In genomic region chr1:101008229-101008628, GRCh38 we compare ENCODE assay signal across 1 cellular context.
TF ChIP-seq lines count a peak whose summit lies in the region.

No MANE protein-coding gene starts in this region.

TF ChIP-seq in IMR-90, 13 proteins besides CTCF, POLR2A, EP300 and RAD21 (continued from another document):
- TF ChIP-seq ELK1 (IDR thresholded peaks at IDR 0.05; ENCODE audit: borderline replicate concordance, low read depth, low read length) (no peak), SMC3 (IDR thresholded peaks at IDR 0.05; ENCODE audit: low read depth, low read length) (no peak), USF2 (IDR thresholded peaks at IDR 0.05; ENCODE audit: low read depth, low read length) (no peak), CHD1 (IDR thresholded peaks at IDR 0.05; ENCODE audit: low read depth, low read length) (no peak), FOS (IDR thresholded peaks at IDR 0.05; ENCODE audit: low read depth, low read length) (no peak), NFE2L2 (IDR thresholded peaks at IDR 0.05; ENCODE audit: low read depth, low read length) (no peak)
